25 cellular contexts compared by ENCODE assay signal in genomic region chr15:70276401-70276800, GRCh38.
"Had no signal": no experiment of that assay in that cellular context is flagged by ENCODE, and none has a peak within 500 bp of the region (broad histone marks: within the 10 kb centered on the region; RNA-seq: fewer than 3 reads in every experiment).

No MANE protein-coding gene starts in this region.

- H3K27ac Mint-ChIP-seq: activated CD4-positive, alpha-beta memory T cell treated with anti-CD3 and anti-CD28 coated beads for 36 hours; activated CD4-positive, alpha-beta T cell treated with anti-CD3 and anti-CD28 coated beads, Interleukin-2, amount 10 ng/mL, durations not matched to agents 7 days and 5 days; activated naive CD4-positive, alpha-beta T cell treated with anti-CD3 and anti-CD28 coated beads, Interleukin-2, amount 10 ng/mL, durations not matched to agents 7 days and 5 days; activated T-cell treated with anti-CD3 and anti-CD28 coated beads, Interleukin-2, amount 50 U/mL, for 72 hours; activated T-helper 2 cell treated with anti-CD3 and anti-CD28 coated beads, Interferon-gamma antibody, Interleukin-2, Interleukin-4, amounts not matched to agents 10 μg/mL and 5 μg/mL and 100 μg/mL, durations not matched to agents 14 hours and 24 hours and 36 hours; IgD-negative memory B cell had no signal

- ATAC-seq: activated T-cell treated with anti-CD3 and anti-CD28 coated beads, Interleukin-2, amount 50 U/mL, for 72 hours; PC-3 had no signal

- DNase-seq: activated CD4-positive, alpha-beta memory T cell treated with anti-CD3 and anti-CD28 coated beads for 36 hours; activated CD4-positive, alpha-beta T cell treated with anti-CD3 and anti-CD28 coated beads, Interleukin-2, amount 10 ng/mL, durations not matched to agents 7 days and 5 days; activated CD4-positive, CD25-positive, alpha-beta regulatory T cell; activated CD8-positive, alpha-beta memory T cell treated with anti-CD3 and anti-CD28 coated beads for 24 hours; activated gamma-delta T cell treated with Interleukin-2 at 50 U/mL for 16 hours; activated naive CD4-positive, alpha-beta T cell treated with anti-CD3 and anti-CD28 coated beads, Interleukin-2, amount 10 ng/mL, durations not matched to agents 7 days and 5 days; activated T-cell treated with anti-CD3 and anti-CD28 coated beads, Interleukin-2, amount 50 U/mL, for 72 hours; amniotic stem cell; KG1; MG63; MV-4-11; NCI-H1092 treated with DMSO at 0.1 percent for 48 hours; NCI-H1417 treated with DMSO at 0.1 percent for 48 hours; NCI-H1694 treated with DMSO at 0.1 percent for 48 hours; NCI-H2029 treated with DMSO at 0.1 percent for 48 hours; NCI-H345; NCI-H510A; NCI-H69; PC-3; SHP77 treated with DMSO at 0.1 percent for 48 hours; T-helper 2 cell; T1000 had no signal

- H3K27me3 Mint-ChIP-seq: activated CD4-positive, alpha-beta memory T cell treated with anti-CD3 and anti-CD28 coated beads for 36 hours; activated CD4-positive, alpha-beta T cell treated with anti-CD3 and anti-CD28 coated beads, Interleukin-2, amount 10 ng/mL, durations not matched to agents 7 days and 5 days; IgD-negative memory B cell had no signal

- H3K9me3 ChIP-seq: MG63 had no signal

- H3K27me3 ChIP-seq: MG63 had no signal

- H3K36me3 ChIP-seq: MG63 had no signal

- H3K4me3 Mint-ChIP-seq: activated CD4-positive, alpha-beta memory T cell treated with anti-CD3 and anti-CD28 coated beads for 36 hours; activated CD4-positive, alpha-beta T cell treated with anti-CD3 and anti-CD28 coated beads, Interleukin-2, amount 10 ng/mL, durations not matched to agents 7 days and 5 days; activated naive CD4-positive, alpha-beta T cell treated with anti-CD3 and anti-CD28 coated beads, Interleukin-2, amount 10 ng/mL, durations not matched to agents 7 days and 5 days; activated T-cell treated with anti-CD3 and anti-CD28 coated beads, Interleukin-2, amount 50 U/mL, for 72 hours; brain had no signal

- H3K9me3 Mint-ChIP-seq: activated CD4-positive, alpha-beta memory T cell treated with anti-CD3 and anti-CD28 coated beads for 36 hours; activated CD4-positive, alpha-beta T cell treated with anti-CD3 and anti-CD28 coated beads, Interleukin-2, amount 10 ng/mL, durations not matched to agents 7 days and 5 days; activated naive CD4-positive, alpha-beta T cell treated with anti-CD3 and anti-CD28 coated beads, Interleukin-2, amount 10 ng/mL, durations not matched to agents 7 days and 5 days; activated T-cell treated with anti-CD3 and anti-CD28 coated beads, Interleukin-2, amount 50 U/mL, for 72 hours; activated T-helper 2 cell treated with anti-CD3 and anti-CD28 coated beads, Interferon-gamma antibody, Interleukin-2, Interleukin-4, amounts not matched to agents 10 μg/mL and 5 μg/mL and 100 μg/mL, durations not matched to agents 14 hours and 24 hours and 36 hours; IgD-negative memory B cell had no signal

- H3K4me3 ChIP-seq: MG63 had no signal

- H3K36me3 Mint-ChIP-seq: activated CD4-positive, alpha-beta memory T cell treated with anti-CD3 and anti-CD28 coated beads for 36 hours; activated naive CD4-positive, alpha-beta T cell treated with anti-CD3 and anti-CD28 coated beads, Interleukin-2, amount 10 ng/mL, durations not matched to agents 7 days and 5 days; brain; IgD-negative memory B cell had no signal
